Comparison of ENCODE assay signal across 18 cellular contexts in genomic region chr9:136470356-136470755, GRCh38.
"Had no signal": no experiment of that assay in that cellular context is flagged by ENCODE, and none has a peak within 500 bp of the region (broad histone marks: within the 10 kb centered on the region; RNA-seq: fewer than 3 reads in every experiment).

No MANE protein-coding gene starts in this region.

- H3K4me1 Mint-ChIP-seq: mesothelial cell of epicardium, naive B cell had no signal

- H3K4me3 Mint-ChIP-seq: mesothelial cell of epicardium, naive B cell had no signal

- H3K27ac Mint-ChIP-seq: mesothelial cell of epicardium had no signal

- H3K27me3 Mint-ChIP-seq: naive B cell had no signal

- DNase-seq: dermis blood vessel endothelial cell; dorsolateral prefrontal cortex; effector CD4-positive, alpha-beta T cell; effector memory CD4-positive, alpha-beta T cell; foreskin keratinocyte; heart right ventricle; hippocampal formation; left cardiac atrium; left lung; left ventricle myocardium superior; lower lobe of right lung; mesenchymal stem cell; mucosa of descending colon; naive B cell had no signal

- H3K36me3 Mint-ChIP-seq: naive B cell had no signal

- H3K27ac ChIP-seq: coronary artery, dorsolateral prefrontal cortex, esophagus muscularis mucosa, foreskin keratinocyte, gastroesophageal sphincter, heart right ventricle, left lung, lower lobe of right lung had no signal

- H3K9me3 Mint-ChIP-seq: mesothelial cell of epicardium, naive B cell had no signal
